8 cellular contexts compared by ENCODE assay signal in genomic region chr13:49996166-49996915, GRCh38. TPM values are rescaled to one million over a fixed set of nuclear protein-coding genes. Genes with fewer than 3 reads are reported as not detected.
DNase-seq lines count a peak whose midpoint lies in the region; ATAC-seq and TF ChIP-seq lines count a peak whose summit lies in the region.

No MANE protein-coding gene starts in this region.

- peaks cover 40% of the 10 kb centered on the region for H3K4me1 Mint-ChIP-seq in activated CD4-positive, alpha-beta T cell treated with anti-CD3 and anti-CD28 coated beads for 36 hours

- H3K27me3 Mint-ChIP-seq in activated CD4-positive, alpha-beta T cell treated with anti-CD3 and anti-CD28 coated beads for 36 hours = no peaks in the 10 kb centered on the region

- H3K4me3 Mint-ChIP-seq in activated CD4-positive, alpha-beta T cell treated with anti-CD3 and anti-CD28 coated beads for 36 hours = peak overlapping the region; percentile 77

- intact Hi-C loops in activated CD4-positive, alpha-beta T cell treated with anti-CD3 and anti-CD28 coated beads for 36 hours (cut with DNase I, micrococcal nuclease) = loop anchor here (1.0 to 5.0 kb wide), 11 partner anchors 60 to 1806 kb away; partner anchors contain the start of genes CAB39L (in 1 of the 2), DHRS12 (in 1 of the 2), EBPL (in 1 of the 2) and INTS6 (in 1 of the 2)

- CTCF ChIA-PET in activated CD4-positive, alpha-beta T cell treated with anti-CD3 and anti-CD28 coated beads for 36 hours (lab: Charles Lee) = interaction anchor here (0.6 to 3.8 kb wide), 20 partner anchors 16 to 915 kb away, joined by 3 to 29 read pairs (median 5); partner anchors contain the start of genes KCNRG, RNASEH2B and SPRYD7

- TF ChIP-seq CTCF in 22Rv1 (IDR thresholded peaks at IDR 0.05) = no peak

- H3K27me3 ChIP-seq in layer of hippocampus (ENCODE audit: control insufficient read depth, insufficient read depth, low read length) = no peaks in the 10 kb centered on the region

- peak overlapping the region; percentile 94 for H3K27ac ChIP-seq in 22Rv1
- H3K27ac ChIP-seq in layer of hippocampus (ENCODE audit: low read depth, low read length) = peak overlapping the region; percentile 95

- DNase-seq in NCI-H2227 treated with DMSO at 0.1 percent for 48 hours (lab: John Stamatoyannopoulos, UW) = peak; percentile 69
- DNase-seq in activated CD4-positive, alpha-beta T cell treated with anti-CD3 and anti-CD28 coated beads for 36 hours = peak; percentile 93
- peak; percentile 92 for DNase-seq in cerebellum (ENCODE audit: low spot score)
- DNase-seq in stimulated activated CD4-positive, alpha-beta T cell treated with anti-CD3 and anti-CD28 coated beads, Interleukin-15, amount 100 ng/mL, for 48 hours (ENCODE audit: low read depth in 2 of 2) = peak; percentile 79 to 86

- ATAC-seq in GM18502 (IDR thresholded peaks at IDR 0.05; ENCODE audit: poor library complexity, unreplicated experiment) (peak; percentile 56), HG03025 (IDR thresholded peaks at IDR 0.05; ENCODE audit: low FRiP score, unreplicated experiment) (peak; percentile 47)
- ATAC-seq in activated CD4-positive, alpha-beta T cell treated with anti-CD3 and anti-CD28 coated beads for 36 hours = peak; percentile 64

- H3K9me3 Mint-ChIP-seq in activated CD4-positive, alpha-beta T cell treated with anti-CD3 and anti-CD28 coated beads for 36 hours (ENCODE audit: low read depth) = no peaks in the 10 kb centered on the region

- H3K27ac Mint-ChIP-seq in activated CD4-positive, alpha-beta T cell treated with anti-CD3 and anti-CD28 coated beads for 36 hours = no peak overlapping the region

- POLR2A ChIA-PET in activated CD4-positive, alpha-beta T cell treated with anti-CD3 and anti-CD28 coated beads for 36 hours (lab: Charles Lee) = interaction anchor here (1.0 to 1.5 kb wide), 9 partner anchors 79 to 430 kb away, joined by 3 to 16 read pairs (median 5); partner anchors contain the start of gene KPNA3

- peaks cover 21% of the 10 kb centered on the region for H3K36me3 Mint-ChIP-seq in activated CD4-positive, alpha-beta T cell treated with anti-CD3 and anti-CD28 coated beads for 36 hours (ENCODE audit: low read depth)

RNA-seq across cellular contexts. Expression of gene TRIM13, which starts 0.5 kb away (rescaled TPM):
- 10 to 100 TPM; 10.6 to 12.9 TPM for total RNA-seq in activated CD4-positive, alpha-beta T cell treated with anti-CD3 and anti-CD28 coated beads for 36 hours
- 75.0 TPM for total RNA-seq in cerebellum

RNA-seq across cellular contexts. Expression of gene KCNRG, which starts 18.9 kb away (rescaled TPM):
- total RNA-seq in activated CD4-positive, alpha-beta T cell treated with anti-CD3 and anti-CD28 coated beads for 36 hours = under 1 TPM; 0.11 to 0.12 TPM
- total RNA-seq in cerebellum = 14.4 TPM

Comparison
In these comparisons a context has a peak if more than half of its experiments do, and no peak if none do; other contexts are left out.
1. Peak in every context shown above with its lines: DNase-seq, ATAC-seq and H3K27ac ChIP-seq.
2. RNA of gene KCNRG, which starts 18.9 kb away (total RNA-seq): 14.4 TPM in cerebellum (single experiment); 0.11 to 0.12 TPM in activated CD4-positive, alpha-beta T cell treated with anti-CD3 and anti-CD28 coated beads for 36 hours; every median in the first group is over 10 times any median in the second.